In the genomic region with DNA sequence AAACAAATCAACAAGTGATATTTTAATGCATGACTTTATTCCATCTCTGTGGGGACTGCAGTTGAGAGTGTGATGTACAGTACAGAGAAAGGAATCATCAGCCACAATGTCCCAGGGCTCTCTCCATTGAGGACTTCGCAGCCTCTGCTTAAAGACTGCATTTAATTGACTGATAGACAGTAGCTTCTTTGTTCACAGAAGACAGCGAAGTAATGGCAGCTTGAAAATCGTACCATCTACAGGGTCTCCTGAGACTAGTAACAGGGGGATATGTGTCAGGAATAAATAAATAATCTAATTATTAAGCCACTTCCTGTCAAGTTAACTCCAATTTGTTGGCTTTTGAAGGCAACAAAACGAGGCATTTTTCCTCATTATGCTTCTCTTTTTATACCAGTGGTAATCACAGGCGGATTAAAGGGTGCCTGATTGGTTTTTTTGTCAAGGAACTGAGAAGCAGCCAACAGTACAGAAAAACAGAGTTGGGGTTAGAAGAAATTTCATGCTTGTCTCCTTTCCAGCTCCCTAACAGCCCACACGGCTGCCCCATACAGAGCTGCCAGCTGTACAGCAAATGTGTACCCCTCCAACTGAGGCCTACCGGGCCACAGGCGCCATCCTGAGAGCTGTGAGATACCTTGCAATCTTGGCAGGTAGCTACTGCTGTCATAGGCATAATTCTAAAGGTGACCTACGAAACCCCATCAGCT, we compare ENCODE assay signal across 15 cellular contexts.
DNase-seq lines count a peak whose midpoint lies in the region; TF ChIP-seq lines count a peak whose summit lies in the region.
"Had no signal": no experiment of that assay in that cellular context is flagged by ENCODE, and none has a peak within 500 bp of the region (broad histone marks: within the 10 kb centered on the region; RNA-seq: fewer than 3 reads in every experiment).

No MANE protein-coding gene starts in this region.

- H2BK120ac ChIP-seq in neuronal stem cell (ENCODE audit: low read depth, low read length) = no peak overlapping the region

- H2BK15ac ChIP-seq in neuronal stem cell (ENCODE audit: low read length) = no peak overlapping the region

- peaks cover 0 to 54% of the 10 kb centered on the region in 2 donors for H3K36me3 ChIP-seq in neuronal stem cell (replicated peaks in 1 of 2; ENCODE audit: control insufficient read depth in 2 of 2, insufficient read depth in 2 of 2, low read length in 2 of 2)
- no peaks in the 10 kb centered on the region for H3K36me3 ChIP-seq in prostate gland
- H3K36me3 ChIP-seq: Peyer's patch had no signal

- no peak overlapping the region for H4K91ac ChIP-seq in neuronal stem cell (ENCODE audit: low read depth, low read length, poor library complexity)

- no peak for TF ChIP-seq CTCF in prostate gland (IDR thresholded peaks at IDR 0.05)

- H3K14ac ChIP-seq in neuronal stem cell (ENCODE audit: low read length) = no peak overlapping the region

- H3K9me3 ChIP-seq in neuronal stem cell (replicated peaks in 1 of 2; ENCODE audit: control insufficient read depth in 2 of 2, insufficient read depth in 1 of 2, low read depth in 1 of 2, low read length in 2 of 2) (no peaks in the 10 kb centered on the region), prostate gland (no peaks in the 10 kb centered on the region)
- H3K9me3 ChIP-seq: Peyer's patch had no signal

- WGBS in neuronal stem cell (ENCODE audit: extremely low coverage in 2 of 2, insufficient read length in 2 of 2, insufficient replicate concordance in 1 of 2), 2 donors = no CpG with 5 or more reads among the region's 9 CpGs
- 89% methylated on average over 9 of the region's 9 CpGs for WGBS in prostate gland

- DNase-seq in Ammon's horn (ENCODE audit: low spot score) = peak; percentile 8
- DNase-seq in RPMI7951 (ENCODE audit: low read depth) = peak; percentile 4
- DNase-seq in foreskin melanocyte = peak; percentile 81
- DNase-seq in neuronal stem cell (ENCODE audit: low spot score) = no peak
- no peak for DNase-seq in prostate gland (ENCODE audit: low spot score)
- DNase-seq in HK-2 (ENCODE audit: unreplicated experiment) = no peak
- no peak for DNase-seq in activated CD8-positive, alpha-beta memory T cell treated with anti-CD3 and anti-CD28 coated beads for 24 hours
- DNase-seq: Calu3; CD4-positive, alpha-beta memory T cell; NCI-H1417; NCI-H187; NCI-H226; NCI-H524; Peyer's patch had no signal

- H4K8ac ChIP-seq in neuronal stem cell (ENCODE audit: low read depth, low read length) = no peak overlapping the region

- H3K4me3 ChIP-seq in neuronal stem cell (ENCODE audit: low read length in 2 of 2) (no peak overlapping the region), prostate gland (no peak overlapping the region)
- H3K4me3 ChIP-seq: K562, Peyer's patch had no signal

- H3K27me3 ChIP-seq in neuronal stem cell (ENCODE audit: control insufficient read depth in 3 of 3, insufficient read depth in 3 of 3, low read depth in 1 of 3, low read length in 3 of 3) (no peaks in the 10 kb centered on the region), prostate gland (replicated peaks; ENCODE audit: insufficient read depth) (peaks cover 2% of the 10 kb centered on the region)
- H3K27me3 ChIP-seq: Peyer's patch had no signal

- TF ChIP-seq POLR2A in prostate gland (IDR thresholded peaks at IDR 0.05) = no peak

- H2AFZ ChIP-seq in neuronal stem cell (ENCODE audit: low read length) = no peak overlapping the region

- H3K4me1 ChIP-seq in neuronal stem cell (ENCODE audit: control insufficient read depth in 2 of 2, insufficient read depth in 1 of 2, low read depth in 1 of 2, low read length in 2 of 2) (peaks cover 10 to 11% of the 10 kb centered on the region in 2 donors), prostate gland (replicated peaks) (no peaks in the 10 kb centered on the region)
- H3K4me1 ChIP-seq: Peyer's patch had no signal

- intact Hi-C loops in prostate gland (cut with DNase I) = no loop called here

- no peak overlapping the region for H3K9ac ChIP-seq in neuronal stem cell (ENCODE audit: low read depth, low read length, poor library complexity)

- H3K4me2 ChIP-seq in neuronal stem cell (ENCODE audit: insufficient read depth, low read length, poor library complexity, severe bottlenecking) = no peak overlapping the region

- H3K23ac ChIP-seq in neuronal stem cell (ENCODE audit: low read depth, low read length, poor library complexity) = no peak overlapping the region

- no peak overlapping the region for H2BK12ac ChIP-seq in neuronal stem cell (ENCODE audit: low read length)

- H3K18ac ChIP-seq in neuronal stem cell (ENCODE audit: low read length) = no peak overlapping the region

- H3K27ac ChIP-seq in neuronal stem cell (replicated peaks; ENCODE audit: low read length) (peak overlapping the region; percentile 11), prostate gland (no peak overlapping the region)
- H3K27ac ChIP-seq: Peyer's patch had no signal

- no peak overlapping the region for H2BK5ac ChIP-seq in neuronal stem cell (ENCODE audit: low read length)

- no peak overlapping the region for H2AK5ac ChIP-seq in neuronal stem cell (ENCODE audit: low read depth, low read length)

- H3K4ac ChIP-seq in neuronal stem cell (ENCODE audit: low read length) = no peak overlapping the region

- H3K79me1 ChIP-seq in neuronal stem cell (ENCODE audit: low read depth, low read length) = no peaks in the 10 kb centered on the region

Comparison
In these comparisons a context has a peak if more than half of its experiments do, and no peak if none do; other contexts are left out.
1. DNase-seq: peak in Ammon's horn (single experiment), RPMI7951 (single experiment) and foreskin melanocyte (single experiment); none in neuronal stem cell (single experiment), prostate gland (single experiment), HK-2 (single experiment) and activated CD8-positive, alpha-beta memory T cell treated with anti-CD3 and anti-CD28 coated beads for 24 hours (single experiment).